8 cellular contexts compared by ENCODE assay signal in genomic region chr17:68200689-68201424, GRCh38. TPM values are rescaled to one million over a fixed set of nuclear protein-coding genes. Genes with fewer than 3 reads are reported as not detected.
DNase-seq lines count a peak whose midpoint lies in the region; ATAC-seq, FAIRE-seq and TF ChIP-seq lines count a peak whose summit lies in the region.

No MANE protein-coding gene starts in this region.

- TF ChIP-seq EP300 in gastroesophageal sphincter (IDR thresholded peaks at IDR 0.05) = no peak
- TF ChIP-seq EP300 in ovary (IDR thresholded peaks at IDR 0.05) = no peak

- H3K9me3 ChIP-seq in gastroesophageal sphincter = no peaks in the 10 kb centered on the region
- H3K9me3 ChIP-seq in ovary = no peaks in the 10 kb centered on the region

- DNase-seq in SIG-M5 treated with dmso at 0.1 percent for 504 hours (lab: John Stamatoyannopoulos, UW; ENCODE audit: unreplicated experiment) = peak; percentile 75
- no peak for DNase-seq in SIG-M5 (lab: John Stamatoyannopoulos, UW)
- peak; percentile 52 for DNase-seq in LHCN-M2 (ENCODE audit: low read depth)
- DNase-seq in SHP77 (lab: John Stamatoyannopoulos, UW) = peak; percentile 74 to 83
- peak; percentile 59 for DNase-seq in activated gamma-delta T cell treated with anti-CD3 and anti-CD28 coated beads, Interleukin-2, amount 50 U/mL, for 16 hours (ENCODE audit: low read depth)
- DNase-seq in ovary = peak; percentile 66 to 81 (median 77)
- DNase-seq in urothelium cell line (ENCODE audit: low spot score) = peak; percentile 84

- no peak overlapping the region for H3K27ac ChIP-seq in gastroesophageal sphincter
- no peak overlapping the region for H3K27ac ChIP-seq in ovary

- peaks cover 58% of the 10 kb centered on the region for H3K27me3 ChIP-seq in gastroesophageal sphincter
- H3K27me3 ChIP-seq in ovary = peaks cover 6% of the 10 kb centered on the region

- intact Hi-C loops in ovary (cut with DNase I) = no loop called here

- H3K36me3 ChIP-seq in gastroesophageal sphincter (no peaks in the 10 kb centered on the region), ovary (no peaks in the 10 kb centered on the region)

- peak in 3 of 4 experiments; percentile 82 to 90 (median 82) for TF ChIP-seq CTCF in gastroesophageal sphincter (IDR thresholded peaks at IDR 0.05)
- TF ChIP-seq CTCF in ovary (IDR thresholded peaks at IDR 0.05) = peak; percentile 68 to 74 (median 71)

- WGBS in gastroesophageal sphincter (ENCODE audit: low coverage in 1 of 2), 2 donors = 0% methylated on average over 3 of the region's 31 CpGs; no CpG with 5 or more reads in 1 of the 2 donors
- WGBS in ovary, 3 donors = 3% methylated on average over 25 to 31 of the region's 31 CpGs

- ATAC-seq in gastroesophageal sphincter = peak; percentile 57

- H3K4me3 ChIP-seq in gastroesophageal sphincter (peak overlapping the region in 1 of 2 donors; percentile 47), ovary (no peak overlapping the region)

- TF ChIP-seq POLR2A in gastroesophageal sphincter (IDR thresholded peaks at IDR 0.05) (no peak), ovary (IDR thresholded peaks at IDR 0.05) (no peak)

- H3K4me1 ChIP-seq in gastroesophageal sphincter (peaks cover 0 to 65% (median 45%) of the 10 kb centered on the region in 3 donors), ovary (ENCODE audit: insufficient read depth) (peaks cover 20% of the 10 kb centered on the region)

- peak; percentile 91 for FAIRE-seq in urothelium cell line (lab: Jason Lieb, UNC)

RNA-seq across cellular contexts. Expression of gene AMZ2, which starts 47.0 kb away (rescaled TPM):
- total RNA-seq in LHCN-M2 (2014; rRNA removed) (96.8 and 140 TPM in 2 replicates), gastroesophageal sphincter (10 to 100 TPM; 54.9 to 76.5 (median 59.6) TPM), ovary (10 to 100 TPM; 30.4 to 69.6 (median 61.6) TPM)
- polyA plus RNA-seq in LHCN-M2 (2012) = 93.9 TPM
- polyA plus RNA-seq in ovary = 100 to 1,000 TPM in 1 of 2 donors, 10 to 100 TPM in 1; 58.8 to 131 TPM
